11 cellular contexts compared by ENCODE assay signal in the genomic region with DNA sequence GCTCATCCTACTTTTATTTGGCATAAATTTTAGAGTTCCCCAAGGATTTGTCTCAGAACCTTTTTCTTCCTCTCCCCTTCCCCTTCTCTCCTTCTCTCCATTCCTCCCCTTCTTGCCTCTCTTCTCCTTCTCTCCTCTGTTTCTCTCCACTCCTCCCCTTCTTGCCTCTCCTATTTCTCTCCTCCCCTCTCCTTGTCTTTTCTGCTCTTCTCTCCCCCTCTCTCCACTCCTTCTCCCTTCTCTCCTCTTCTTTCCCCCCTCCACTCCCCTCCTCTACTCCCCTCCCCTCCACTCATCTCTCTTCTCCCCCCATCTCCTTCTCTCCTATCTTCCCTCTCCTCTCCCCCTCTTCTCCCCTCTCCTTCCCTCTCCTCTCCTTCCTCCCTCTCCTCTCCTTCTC.
"Had no signal": no experiment of that assay in that cellular context is flagged by ENCODE, and none has a peak within 500 bp of the region (broad histone marks: within the 10 kb centered on the region; RNA-seq: fewer than 3 reads in every experiment).

No MANE protein-coding gene starts in this region.

- H3K4me1 Mint-ChIP-seq: GM23338 had no signal

- H3K4me3 Mint-ChIP-seq: GM23338, H9, HFFc6 had no signal

- H3K4me3 ChIP-seq: GM23248, GM23338, HAP-1 had no signal

- ATAC-seq: GM23338, HCT116 had no signal

- H2AFZ ChIP-seq: GM23248, GM23338 had no signal

- H3K27ac ChIP-seq: GM23248 had no signal

- H3K27ac Mint-ChIP-seq: GM23338, HFFc6 had no signal

- H3K4me2 ChIP-seq: GM23338 had no signal

- H3K36me3 ChIP-seq: HAP-1 had no signal

- H3K9ac ChIP-seq: GM23248 had no signal

- DNase-seq: GM23248, GOT3, H7, H9, HCEC 1CT, HFFc6 had no signal

- H3K9me3 Mint-ChIP-seq: GM23338, H9, HFFc6 had no signal

- FAIRE-seq: H1, H54 had no signal

- H3K9me3 ChIP-seq: HAP-1 had no signal

- H3K4me1 ChIP-seq: HAP-1 had no signal
